ENCODE assay signal across 1 cellular context in genomic region chr2:39718483-39718882, GRCh38.
TF ChIP-seq lines count a peak whose summit lies in the region.

No MANE protein-coding gene starts in this region.

TF ChIP-seq in HepG2, 621 proteins besides CTCF, POLR2A, EP300 and RAD21 (continued from another document):
- no peak for TF ChIP-seq ZNF839 (CRISPR knock-in tag; IDR thresholded peaks at IDR 0.05; ENCODE audit: borderline replicate concordance)
TF ChIP-seq in HepG2: peak in this region for 3.
